ENCODE assay signal across 11 cellular contexts in the genomic region with DNA sequence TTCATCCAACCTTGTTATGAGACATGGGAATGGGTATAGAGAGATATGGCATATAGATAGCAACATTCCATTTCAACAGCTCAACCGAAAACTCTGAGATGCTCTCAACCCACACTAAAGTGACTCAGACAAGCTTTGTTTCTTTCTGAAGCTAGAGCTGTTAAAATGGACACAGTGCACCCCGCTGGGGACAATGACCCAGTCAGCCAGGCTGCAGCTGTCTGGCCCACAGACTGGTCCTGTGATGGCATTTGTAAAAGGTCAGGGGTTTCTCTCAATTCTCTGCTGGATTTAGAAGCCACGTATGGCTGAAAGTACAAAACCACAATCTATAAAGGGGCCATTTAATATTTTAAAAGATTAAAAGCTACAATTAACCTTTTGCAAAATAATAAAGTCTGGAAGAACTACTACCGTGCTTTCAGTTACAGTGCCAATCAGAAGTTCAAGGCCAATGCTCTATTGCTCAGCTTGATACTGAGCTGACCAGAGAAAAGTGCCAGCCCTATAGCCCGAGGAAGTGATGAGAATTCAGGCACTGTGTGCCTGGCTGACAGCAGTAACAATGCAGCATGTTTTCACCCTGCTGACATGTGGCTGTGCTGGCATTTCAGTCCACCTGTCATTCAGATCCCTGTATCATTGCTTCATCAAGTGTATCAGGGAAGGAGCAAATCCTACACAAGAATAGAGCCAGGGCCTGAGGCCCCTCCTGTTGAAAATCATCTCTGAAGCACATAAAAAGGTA.
A peak's percentile ranks its signal among the peaks of the same experiment; 100 is the strongest.
DNase-seq lines count a peak whose midpoint lies in the region; ATAC-seq and TF ChIP-seq lines count a peak whose summit lies in the region.
"Had no signal": no experiment of that assay in that cellular context is flagged by ENCODE, and none has a peak within 500 bp of the region (broad histone marks: within the 10 kb centered on the region; RNA-seq: fewer than 3 reads in every experiment).

No MANE protein-coding gene starts in this region.

- peaks cover 5 to 17% of the 10 kb centered on the region in 2 donors for H3K4me1 ChIP-seq in left lung

- DNase-seq in A172 (ENCODE audit: low spot score) (peak; percentile 92), NCI-H226 (peak; percentile 81), left lung (no peak), COLO668 (lab: John Stamatoyannopoulos, UW; ENCODE audit: unreplicated experiment) (no peak), omental fat pad (ENCODE audit: low spot score) (no peak), NOMO-1 treated with dmso at 0.1 percent for 144 hours (lab: John Stamatoyannopoulos, UW; ENCODE audit: unreplicated experiment) (no peak)
- DNase-seq in activated naive CD4-positive, alpha-beta T cell (lab: John Stamatoyannopoulos, UW) = no peak
- DNase-seq: NCI-H345; stimulated activated CD4-positive, alpha-beta T cell treated with anti-CD3 and anti-CD28 coated beads, Interleukin-2, amount 100 ng/mL, for 24 hours had no signal

- no peak for TF ChIP-seq CTCF in left lung (IDR thresholded peaks at IDR 0.05)
- no peak for TF ChIP-seq CTCF in omental fat pad (IDR thresholded peaks at IDR 0.05)

- H3K4me3 ChIP-seq in left lung = no peak overlapping the region
- H3K4me3 ChIP-seq: BLaER1 had no signal

- peak; percentile 18 for ATAC-seq in left lung
- ATAC-seq in omental fat pad (ENCODE audit: low FRiP score) = no peak

- intact Hi-C loops in left lung (cut with DNase I) = no loop called here

- H3K36me3 ChIP-seq in left lung = no peaks in the 10 kb centered on the region

- H3K9me3 ChIP-seq in left lung = no peaks in the 10 kb centered on the region

- no peaks in the 10 kb centered on the region for H3K27me3 ChIP-seq in left lung
- H3K27me3 ChIP-seq: BLaER1 had no signal

- H3K27ac ChIP-seq in cingulate gyrus (ENCODE audit: low read depth, low read length) (peak overlapping the region; percentile 90), left lung (no peak overlapping the region)
- H3K27ac ChIP-seq: BLaER1 had no signal

Comparison
In these comparisons a context has a peak if more than half of its experiments do, and no peak if none do; other contexts are left out.
1. DNase-seq: peak in A172 (single experiment) and NCI-H226 (single experiment); none in left lung (0 of 2), activated naive CD4-positive, alpha-beta T cell (0 of 4), COLO668 (single experiment), omental fat pad (single experiment) and NOMO-1 treated with dmso at 0.1 percent for 144 hours (single experiment).